Comparison of ENCODE assay signal across 14 cellular contexts in genomic region chr20:53639128-53639527, GRCh38.
"Had no signal": no experiment of that assay in that cellular context is flagged by ENCODE, and none has a peak within 500 bp of the region (broad histone marks: within the 10 kb centered on the region; RNA-seq: fewer than 3 reads in every experiment).

No MANE protein-coding gene starts in this region.

- H3K4me1 ChIP-seq: uterus had no signal

- H3K36me3 Mint-ChIP-seq: WTC11 had no signal

- ATAC-seq: left cardiac atrium, WTC11 had no signal

- H3K27ac Mint-ChIP-seq: activated CD4-positive, alpha-beta memory T cell treated with anti-CD3 and anti-CD28 coated beads, Interleukin-2, amount 10 ng/mL, durations not matched to agents 7 days and 5 days; nephron; WTC11 had no signal

- H3K27me3 ChIP-seq: cardiac muscle cell, thyroid gland, uterus had no signal

- H3K4me3 Mint-ChIP-seq: activated CD4-positive, alpha-beta memory T cell treated with anti-CD3 and anti-CD28 coated beads, Interleukin-2, amount 10 ng/mL, durations not matched to agents 7 days and 5 days; nephron; WTC11 had no signal

- DNase-seq: activated CD4-positive, alpha-beta memory T cell treated with anti-CD3 and anti-CD28 coated beads, Interleukin-2, amount 10 ng/mL, durations not matched to agents 7 days and 5 days; activated CD4-positive, alpha-beta T cell treated with anti-CD3 and anti-CD28 coated beads for 4 hours; activated naive CD4-positive, alpha-beta T cell treated with anti-CD3 and anti-CD28 coated beads, Interleukin-2, amount 50 U/mL, for 16 hours; activated T-cell treated with anti-CD3 and anti-CD28 coated beads, Interleukin-2, amount 50 U/mL, for 48 hours; amygdala; left cardiac atrium; nucleus accumbens; retina; stimulated activated naive CD4-positive, alpha-beta T cell; thyroid gland; uterus had no signal

- H3K27ac ChIP-seq: cardiac muscle cell, thyroid gland, uterus had no signal

- H3K9me3 ChIP-seq: thyroid gland, uterus had no signal

- H3K9me3 Mint-ChIP-seq: nephron, WTC11 had no signal

- H3K36me3 ChIP-seq: cardiac muscle cell, thyroid gland, uterus had no signal

- H3K4me3 ChIP-seq: cardiac muscle cell, thyroid gland, uterus had no signal

- H3K27me3 Mint-ChIP-seq: activated CD4-positive, alpha-beta memory T cell treated with anti-CD3 and anti-CD28 coated beads, Interleukin-2, amount 10 ng/mL, durations not matched to agents 7 days and 5 days had no signal
